In the genomic region with DNA sequence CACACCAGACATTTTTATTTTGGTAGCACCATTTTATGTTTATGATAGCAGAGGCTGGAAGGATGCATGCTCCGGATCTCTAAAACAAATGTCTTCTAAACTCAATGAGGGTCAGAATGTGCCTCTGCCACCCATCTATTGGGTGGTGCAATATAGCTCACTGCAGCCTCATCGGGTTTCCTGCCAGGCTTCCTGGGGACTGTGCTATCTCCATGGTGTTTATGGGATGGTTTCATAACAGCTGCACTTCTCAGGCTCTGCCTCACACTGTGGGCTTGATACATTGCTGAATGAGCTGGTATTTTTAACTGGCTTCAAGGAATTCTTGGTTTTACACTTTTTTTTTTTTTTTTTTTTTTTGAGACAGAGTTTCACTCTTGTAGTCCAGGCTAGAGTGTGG, we compare ENCODE assay signal across 14 cellular contexts.
A peak's percentile ranks its signal among the peaks of the same experiment; 100 is the strongest.
DNase-seq lines count a peak whose midpoint lies in the region; ATAC-seq and TF ChIP-seq lines count a peak whose summit lies in the region.
"Had no signal": no experiment of that assay in that cellular context is flagged by ENCODE, and none has a peak within 500 bp of the region (broad histone marks: within the 10 kb centered on the region; RNA-seq: fewer than 3 reads in every experiment).

No MANE protein-coding gene starts in this region.

- H3K4me1 ChIP-seq in DND-41 (ENCODE audit: insufficient read depth, low read length) (no peaks in the 10 kb centered on the region), heart left ventricle (peaks cover 0 to 6% (median 0%) of the 10 kb centered on the region in 12 donors)
- H3K4me1 ChIP-seq: parathyroid adenoma had no signal

- no peak overlapping the region for H2AFZ ChIP-seq in DND-41 (ENCODE audit: low read depth, low read length)
- H2AFZ ChIP-seq: parathyroid adenoma had no signal

- H3K27ac ChIP-seq in DND-41 (ENCODE audit: low read length) (no peak overlapping the region), heart left ventricle (peak overlapping the region in 1 of 12 donors; percentile 40)
- H3K27ac ChIP-seq: parathyroid adenoma had no signal

- DNase-seq in DND-41 = peak; percentile 41
- peak; percentile 16 for DNase-seq in M059J (ENCODE audit: low read depth)
- no peak for DNase-seq in heart left ventricle
- no peak for DNase-seq in sciatic nerve (ENCODE audit: low spot score)
- DNase-seq in NCI-H82 treated with DMSO at 0.1 percent for 48 hours (lab: John Stamatoyannopoulos, UW; ENCODE audit: unreplicated experiment) = no peak
- DNase-seq in nucleus accumbens (lab: John Stamatoyannopoulos, UW) = no peak
- no peak for DNase-seq in RPMI8226
- DNase-seq: activated B cell treated with CpG ODN at 0.5 μM for 24 hours; activated gamma-delta T cell treated with Interleukin-2 at 50 U/mL for 16 hours; CD4-positive, CD25-positive, alpha-beta regulatory T cell; NCI-H1105 treated with DMSO at 0.1 percent for 48 hours; NCI-H2227 treated with DMSO at 0.1 percent for 48 hours had no signal

- H4K20me1 ChIP-seq in DND-41 (ENCODE audit: insufficient read depth, low read length) = no peaks in the 10 kb centered on the region

- H3K36me3 ChIP-seq in DND-41 (ENCODE audit: insufficient read depth, low read length) (no peaks in the 10 kb centered on the region), heart left ventricle (peaks cover 0 to 37% (median 0%) of the 10 kb centered on the region in 9 donors)

- peak; percentile 93 for ATAC-seq in DND-41 (ENCODE audit: insufficient read depth, low read depth)
- ATAC-seq in heart left ventricle = peak in 3 of 4 donors; percentile 38 to 75 (median 73)
- ATAC-seq in sciatic nerve = peak; percentile 77
- no peak for ATAC-seq in HG03520 (IDR thresholded peaks at IDR 0.05; ENCODE audit: unreplicated experiment)

- no peaks in the 10 kb centered on the region for H3K9me3 ChIP-seq in DND-41 (ENCODE audit: insufficient read depth, low read length, severe bottlenecking)
- H3K9me3 ChIP-seq in heart left ventricle = no peaks in the 10 kb centered on the region

- TF ChIP-seq POLR2A in heart left ventricle (IDR thresholded peaks at IDR 0.05) = no peak

- H3K4me2 ChIP-seq in DND-41 (ENCODE audit: insufficient read depth, low read length) = no peak overlapping the region

- TF ChIP-seq CTCF in DND-41 (IDR thresholded peaks at IDR 0.05; ENCODE audit: borderline replicate concordance, extremely low read depth, low read length, poor library complexity, severe bottlenecking) (no peak), heart left ventricle (IDR thresholded peaks at IDR 0.05) (no peak)

- no peak overlapping the region for H3K9ac ChIP-seq in DND-41 (ENCODE audit: low read depth, low read length)
- H3K9ac ChIP-seq: parathyroid adenoma had no signal

- H3K27me3 ChIP-seq in DND-41 (ENCODE audit: insufficient read depth, low read length, poor library complexity) (no peaks in the 10 kb centered on the region), heart left ventricle (no peaks in the 10 kb centered on the region)

- no peaks in the 10 kb centered on the region for H3K79me2 ChIP-seq in DND-41 (ENCODE audit: insufficient read depth, low read length)
- H3K79me2 ChIP-seq: parathyroid adenoma had no signal

- WGBS in heart left ventricle, 4 donors = 26 to 55% (median 45%) methylated on average over 2 of the region's 2 CpGs

- no peak overlapping the region for H3K4me3 ChIP-seq in DND-41 (ENCODE audit: low read depth in 1 of 2, low read length in 2 of 2)
- H3K4me3 ChIP-seq in heart left ventricle = no peak overlapping the region

- intact Hi-C loops in heart left ventricle (cut with DNase I) = no loop called here
- intact Hi-C loops in sciatic nerve (cut with DNase I) = no loop called here

Comparison
In these comparisons a context has a peak if more than half of its experiments do, and no peak if none do; other contexts are left out.
1. DNase-seq: peak in DND-41 (single experiment) and M059J (single experiment); none in heart left ventricle (0 of 5), sciatic nerve (single experiment), NCI-H82 treated with DMSO at 0.1 percent for 48 hours (single experiment), nucleus accumbens (0 of 56) and RPMI8226 (single experiment).